In the genomic region with DNA sequence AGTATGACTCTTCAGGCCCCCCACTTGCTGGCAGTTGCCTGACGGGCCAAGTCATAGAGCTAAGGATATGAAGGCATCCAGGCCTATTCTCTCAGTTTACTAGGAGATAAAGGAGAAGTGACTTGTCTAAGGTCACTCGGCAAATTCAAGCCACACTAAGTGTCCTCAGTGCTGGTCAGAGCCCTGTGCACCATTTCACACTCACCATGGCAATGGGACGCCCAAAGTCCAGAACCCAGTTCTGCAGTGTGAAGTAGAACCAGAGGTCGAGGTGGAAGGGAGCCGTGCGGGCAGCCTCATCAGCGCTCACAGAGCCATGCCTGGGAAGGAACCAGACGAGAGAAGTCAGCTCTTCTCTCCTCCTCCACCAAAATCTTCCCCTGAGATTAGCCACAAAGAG, we compare ENCODE assay signal across 15 cellular contexts.
"Had no signal": no experiment of that assay in that cellular context is flagged by ENCODE, and none has a peak within 500 bp of the region (broad histone marks: within the 10 kb centered on the region; RNA-seq: fewer than 3 reads in every experiment).

No MANE protein-coding gene starts in this region.

- H3K9ac ChIP-seq: SK-N-SH had no signal

- H3K36me3 ChIP-seq: transverse colon, uterus had no signal

- DNase-seq: activated CD8-positive, alpha-beta T cell treated with anti-CD3 and anti-CD28 coated beads for 36 hours; activated naive CD4-positive, alpha-beta T cell; central memory CD4-positive, alpha-beta T cell; cortex of kidney; effector CD4-positive, alpha-beta T cell; heart right ventricle; left colon; lower lobe of right lung; midbrain; nucleus accumbens; retina; transverse colon; uterus had no signal

- H3K9me3 ChIP-seq: esophagus muscularis mucosa, heart right ventricle, lower lobe of right lung, SK-N-SH, transverse colon, uterus had no signal

- H3K27ac ChIP-seq: esophagus muscularis mucosa, lower lobe of right lung, transverse colon, uterus had no signal

- H3K27me3 ChIP-seq: esophagus muscularis mucosa, heart right ventricle, transverse colon, uterus had no signal

- H3K4me2 ChIP-seq: SK-N-SH had no signal

- H3K4me1 ChIP-seq: esophagus muscularis mucosa, transverse colon, uterus had no signal

- ATAC-seq: activated CD8-positive, alpha-beta T cell treated with anti-CD3 and anti-CD28 coated beads for 36 hours; heart right ventricle; left colon; lower lobe of right lung had no signal

- H3K4me3 ChIP-seq: esophagus muscularis mucosa, heart right ventricle, lower lobe of right lung, transverse colon, uterus had no signal
